Comparison of ENCODE assay signal across 2 cellular contexts in genomic region chr9:91483189-91483691, GRCh38.
TF ChIP-seq lines count a peak whose summit lies in the region.

No MANE protein-coding gene starts in this region.

TF ChIP-seq in IMR-90, 13 proteins besides CTCF, POLR2A, EP300 and RAD21:
- TF ChIP-seq BHLHE40 (IDR thresholded peaks at IDR 0.05; ENCODE audit: low read depth, low read length): no peak

TF ChIP-seq in GM12891, 5 proteins besides CTCF, POLR2A, EP300 and RAD21:
- TF ChIP-seq PAX5 (IDR thresholded peaks at IDR 0.05; ENCODE audit: insufficient read depth, low read length, severe bottlenecking) (no peak), SPI1 (IDR thresholded peaks at IDR 0.05; ENCODE audit: low read depth, low read length) (no peak), TAF1 (IDR thresholded peaks at IDR 0.05; ENCODE audit: low read depth, low read length) (no peak), POLR2AphosphoS5 (IDR thresholded peaks at IDR 0.05; ENCODE audit: low read depth, low read length) (no peak), POU2F2 (IDR thresholded peaks at IDR 0.05; ENCODE audit: low read depth, low read length) (no peak)
